ENCODE assay signal across 9 cellular contexts in the genomic region with DNA sequence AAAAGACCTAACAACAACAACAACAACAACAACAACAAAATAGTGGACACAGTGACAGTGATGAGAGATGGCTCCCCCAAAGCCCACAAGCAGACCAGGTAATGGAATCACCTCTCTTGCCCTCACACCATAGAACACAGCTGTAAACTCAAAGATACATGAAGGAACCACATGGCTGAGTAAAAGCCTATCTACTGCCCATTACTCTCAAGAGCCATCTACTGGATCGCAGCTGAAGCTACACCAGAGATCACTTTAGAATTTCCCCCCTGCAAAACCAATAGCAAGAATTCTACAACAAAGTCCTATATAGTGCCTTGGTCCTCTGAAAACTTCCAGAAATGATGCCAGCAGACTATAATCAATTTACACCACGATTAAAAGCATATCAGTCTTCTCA.
DNase-seq lines count a peak whose midpoint lies in the region; ATAC-seq and TF ChIP-seq lines count a peak whose summit lies in the region.
"Had no signal": no experiment of that assay in that cellular context is flagged by ENCODE, and none has a peak within 500 bp of the region (broad histone marks: within the 10 kb centered on the region; RNA-seq: fewer than 3 reads in every experiment).

No MANE protein-coding gene starts in this region.

- CTCF ChIA-PET in SK-N-SH (lab: Yijun Ruan, JAX) = interaction anchor here (0.8 kb wide), 1 partner anchor 9 kb away, joined by 3 read pairs; no protein-coding TSS in a partner anchor

- no peaks in the 10 kb centered on the region for H3K36me3 ChIP-seq in SK-N-SH (replicated peaks in 1 of 2; ENCODE audit: control insufficient read depth in 1 of 2, insufficient read depth in 2 of 2, low read length in 1 of 2)

- no peaks in the 10 kb centered on the region for H3K79me2 ChIP-seq in SK-N-SH (ENCODE audit: insufficient read depth)

- no peaks in the 10 kb centered on the region for H3K27me3 Mint-ChIP-seq in type B pancreatic cell

- H2AFZ ChIP-seq in SK-N-SH (ENCODE audit: low read depth) = no peak overlapping the region

- peak; percentile 15; the same call in 1 of the 2 replicates for TF ChIP-seq RAD21 in SK-N-SH (IDR thresholded peaks at IDR 0.05; ENCODE audit: low read length)

- 28% methylated on average over 2 of the region's 2 CpGs for WGBS in SK-N-SH (ENCODE audit: low lambda C conversion rate)

- no peaks in the 10 kb centered on the region for H3K9me2 ChIP-seq in SK-N-SH

- H3K27ac Mint-ChIP-seq in type B pancreatic cell = no peak overlapping the region

- POLR2A ChIA-PET in SK-N-SH (lab: Yijun Ruan, JAX) = no interaction called here

- no peaks in the 10 kb centered on the region for H3K9me3 ChIP-seq in SK-N-SH

- H3K4me1 Mint-ChIP-seq in type B pancreatic cell (ENCODE audit: unreplicated experiment) = no peaks in the 10 kb centered on the region

- no peaks in the 10 kb centered on the region for H3K27me3 ChIP-seq in SK-N-SH (ENCODE audit: insufficient read depth)

- no peak overlapping the region for H3K27ac ChIP-seq in SK-N-SH (ENCODE audit: low read depth in 2 of 2, low read length in 1 of 2)

- H3K4me2 ChIP-seq in SK-N-SH = no peak overlapping the region

- no peak for TF ChIP-seq EP300 in SK-N-SH (IDR thresholded peaks at IDR 0.05; ENCODE audit: borderline replicate concordance in 1 of 2, low read depth in 1 of 2, low read length in 1 of 2)

- no peak overlapping the region for H3K9ac ChIP-seq in SK-N-SH

- ATAC-seq in SK-N-SH treated with all-trans-retinoic acid at 6 μM for 48 hours = no peak
- no peak for ATAC-seq in GM21526 (IDR thresholded peaks at IDR 0.05; ENCODE audit: low FRiP score, unreplicated experiment)

- DNase-seq in SK-N-SH (no peak), NCI-H524 treated with DMSO at 0.1 percent for 48 hours (lab: John Stamatoyannopoulos, UW) (peak; percentile 7), choroid plexus epithelial cell (ENCODE audit: low read depth) (peak; percentile 75), type B pancreatic cell (ENCODE audit: extremely low spot score, unreplicated experiment) (no peak), RPMI8226 (no peak), islet precursor cell (no peak)
- DNase-seq: activated naive CD4-positive, alpha-beta T cell had no signal

- H3K9me3 Mint-ChIP-seq in type B pancreatic cell = peaks cover 4% of the 10 kb centered on the region

- TF ChIP-seq CTCF in SK-N-SH (IDR thresholded peaks at IDR 0.05) = peak; percentile 39; the same call in 1 of the 2 replicates
- peak; percentile 81 for TF ChIP-seq CTCF in choroid plexus epithelial cell (conservative IDR thresholded peaks at IDR 0.05; ENCODE audit: low read depth, low read length)
- peak; percentile 47 for TF ChIP-seq CTCF in type B pancreatic cell (conservative IDR thresholded peaks at IDR 0.05)

- no peaks in the 10 kb centered on the region for H3F3A ChIP-seq in SK-N-SH (replicated peaks; ENCODE audit: insufficient read depth)

- H3K36me3 Mint-ChIP-seq in type B pancreatic cell = no peaks in the 10 kb centered on the region

- no peak overlapping the region for H3K4me3 Mint-ChIP-seq in type B pancreatic cell

- peak overlapping the region in 1 of 2 experiments; percentile 16; a peak in 1 of 4 replicates for H3K4me3 ChIP-seq in SK-N-SH (ENCODE audit: low read depth in 2 of 2, low read length in 1 of 2)
- H3K4me3 ChIP-seq in choroid plexus epithelial cell (ENCODE audit: low read depth, low read length) = no peak overlapping the region

- H4K20me1 ChIP-seq in SK-N-SH (ENCODE audit: insufficient read depth) = no peaks in the 10 kb centered on the region

- no peaks in the 10 kb centered on the region for H3K4me1 ChIP-seq in SK-N-SH (ENCODE audit: control insufficient read depth in 1 of 2, insufficient read depth in 2 of 2, low read depth in 1 of 2, low read length in 1 of 2)

TF ChIP-seq in SK-N-SH, 30 proteins besides CTCF, POLR2A, EP300 and RAD21:
- peak; percentile 5; the same call in 1 of the 2 replicates for TF ChIP-seq SMC3 (IDR thresholded peaks at IDR 0.05; ENCODE audit: low read depth, low read length)
- TF ChIP-seq, protein P1, sequence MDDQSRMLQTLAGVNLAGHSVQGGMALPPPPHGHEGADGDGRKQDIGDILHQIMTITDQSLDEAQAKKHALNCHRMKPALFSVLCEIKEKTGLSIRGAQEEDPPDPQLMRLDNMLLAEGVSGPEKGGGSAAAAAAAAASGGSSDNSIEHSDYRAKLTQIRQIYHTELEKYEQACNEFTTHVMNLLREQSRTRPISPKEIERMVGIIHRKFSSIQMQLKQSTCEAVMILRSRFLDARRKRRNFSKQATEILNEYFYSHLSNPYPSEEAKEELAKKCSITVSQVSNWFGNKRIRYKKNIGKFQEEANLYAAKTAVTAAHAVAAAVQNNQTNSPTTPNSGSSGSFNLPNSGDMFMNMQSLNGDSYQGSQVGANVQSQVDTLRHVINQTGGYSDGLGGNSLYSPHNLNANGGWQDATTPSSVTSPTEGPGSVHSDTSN (IDR thresholded peaks at IDR 0.05) = no peak
- TF ChIP-seq EZH2phosphoT487 (IDR thresholded peaks at IDR 0.05; ENCODE audit: borderline replicate concordance, low read depth) = no peak
- TF ChIP-seq RCOR1 (IDR thresholded peaks at IDR 0.05; ENCODE audit: low read length) = no peak
- no peak for TF ChIP-seq CHD2 (IDR thresholded peaks at IDR 0.05; ENCODE audit: low read length, partially characterized antibody)

TF ChIP-seq in SK-N-SH treated with all-trans-retinoic acid at 6 μM for 48 hours, 23 proteins besides CTCF, POLR2A, EP300 and RAD21:
- TF ChIP-seq PPARA (CRISPR knock-in tag; IDR thresholded peaks at IDR 0.05; ENCODE audit: borderline replicate concordance) (no peak), ISL1 (CRISPR knock-in tag; IDR thresholded peaks at IDR 0.05) (no peak), OSR1 (CRISPR knock-in tag; IDR thresholded peaks at IDR 0.05) (no peak), RARB (CRISPR knock-in tag; IDR thresholded peaks at IDR 0.05) (no peak), ZC3H10 (CRISPR knock-in tag; IDR thresholded peaks at IDR 0.05) (no peak)
- TF ChIP-seq, protein P2, sequence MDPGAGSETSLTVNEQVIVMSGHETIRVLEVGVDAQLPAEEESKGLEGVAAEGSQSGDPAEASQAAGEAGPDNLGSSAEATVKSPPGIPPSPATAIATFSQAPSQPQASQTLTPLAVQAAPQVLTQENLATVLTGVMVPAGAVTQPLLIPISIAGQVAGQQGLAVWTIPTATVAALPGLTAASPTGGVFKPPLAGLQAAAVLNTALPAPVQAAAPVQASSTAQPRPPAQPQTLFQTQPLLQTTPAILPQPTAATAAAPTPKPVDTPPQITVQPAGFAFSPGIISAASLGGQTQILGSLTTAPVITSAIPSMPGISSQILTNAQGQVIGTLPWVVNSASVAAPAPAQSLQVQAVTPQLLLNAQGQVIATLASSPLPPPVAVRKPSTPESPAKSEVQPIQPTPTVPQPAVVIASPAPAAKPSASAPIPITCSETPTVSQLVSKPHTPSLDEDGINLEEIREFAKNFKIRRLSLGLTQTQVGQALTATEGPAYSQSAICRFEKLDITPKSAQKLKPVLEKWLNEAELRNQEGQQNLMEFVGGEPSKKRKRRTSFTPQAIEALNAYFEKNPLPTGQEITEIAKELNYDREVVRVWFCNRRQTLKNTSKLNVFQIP (CRISPR knock-in tag; IDR thresholded peaks at IDR 0.05; ENCODE audit: borderline replicate concordance, low read depth) = no peak
- TF ChIP-seq, protein P3, sequence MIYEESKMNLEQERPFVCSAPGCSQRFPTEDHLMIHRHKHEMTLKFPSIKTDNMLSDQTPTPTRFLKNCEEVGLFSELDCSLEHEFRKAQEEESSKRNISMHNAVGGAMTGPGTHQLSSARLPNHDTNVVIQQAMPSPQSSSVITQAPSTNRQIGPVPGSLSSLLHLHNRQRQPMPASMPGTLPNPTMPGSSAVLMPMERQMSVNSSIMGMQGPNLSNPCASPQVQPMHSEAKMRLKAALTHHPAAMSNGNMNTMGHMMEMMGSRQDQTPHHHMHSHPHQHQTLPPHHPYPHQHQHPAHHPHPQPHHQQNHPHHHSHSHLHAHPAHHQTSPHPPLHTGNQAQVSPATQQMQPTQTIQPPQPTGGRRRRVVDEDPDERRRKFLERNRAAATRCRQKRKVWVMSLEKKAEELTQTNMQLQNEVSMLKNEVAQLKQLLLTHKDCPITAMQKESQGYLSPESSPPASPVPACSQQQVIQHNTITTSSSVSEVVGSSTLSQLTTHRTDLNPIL (CRISPR knock-in tag; IDR thresholded peaks at IDR 0.05; ENCODE audit: low read depth) = no peak
- TF ChIP-seq, protein P4, sequence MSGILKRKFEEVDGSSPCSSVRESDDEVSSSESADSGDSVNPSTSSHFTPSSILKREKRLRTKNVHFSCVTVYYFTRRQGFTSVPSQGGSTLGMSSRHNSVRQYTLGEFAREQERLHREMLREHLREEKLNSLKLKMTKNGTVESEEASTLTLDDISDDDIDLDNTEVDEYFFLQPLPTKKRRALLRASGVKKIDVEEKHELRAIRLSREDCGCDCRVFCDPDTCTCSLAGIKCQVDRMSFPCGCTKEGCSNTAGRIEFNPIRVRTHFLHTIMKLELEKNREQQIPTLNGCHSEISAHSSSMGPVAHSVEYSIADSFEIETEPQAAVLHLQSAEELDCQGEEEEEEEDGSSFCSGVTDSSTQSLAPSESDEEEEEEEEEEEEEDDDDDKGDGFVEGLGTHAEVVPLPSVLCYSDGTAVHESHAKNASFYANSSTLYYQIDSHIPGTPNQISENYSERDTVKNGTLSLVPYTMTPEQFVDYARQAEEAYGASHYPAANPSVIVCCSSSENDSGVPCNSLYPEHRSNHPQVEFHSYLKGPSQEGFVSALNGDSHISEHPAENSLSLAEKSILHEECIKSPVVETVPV (CRISPR knock-in tag; IDR thresholded peaks at IDR 0.05) = no peak

Comparison
In these comparisons a context has a peak if more than half of its experiments do, and no peak if none do; other contexts are left out.
1. DNase-seq: peak in NCI-H524 treated with DMSO at 0.1 percent for 48 hours (single experiment) and choroid plexus epithelial cell (single experiment); none in SK-N-SH (single experiment), type B pancreatic cell (single experiment), RPMI8226 (single experiment) and islet precursor cell (single experiment).
2. Peak in every context shown above with its lines, with median percentiles within 50 percentile points of each other: CTCF ChIP-seq.